In the genomic region with DNA sequence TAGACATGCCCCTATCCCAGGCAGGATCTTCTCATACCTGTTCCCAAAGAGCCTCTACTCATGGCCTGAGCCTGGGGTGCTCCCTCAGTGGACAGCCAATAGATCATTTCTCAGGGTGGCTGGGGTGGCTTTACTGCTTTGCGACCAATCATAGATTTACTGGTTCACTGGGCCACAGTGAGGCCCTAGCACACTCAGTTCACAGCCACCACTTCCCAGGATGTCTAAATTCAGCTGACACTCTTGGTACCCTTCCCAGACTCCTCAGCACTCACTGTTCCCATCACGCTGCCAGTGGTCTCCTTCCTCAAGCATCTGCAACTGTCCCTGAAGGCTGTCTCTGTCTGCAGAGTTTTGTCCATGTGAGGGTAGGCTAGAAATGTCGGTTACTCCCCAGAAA, we compare ENCODE assay signal across 22 cellular contexts. TPM values are rescaled to one million over a fixed set of nuclear protein-coding genes. Genes with fewer than 3 reads are reported as not detected.
DNase-seq lines count a peak whose midpoint lies in the region; ATAC-seq and TF ChIP-seq lines count a peak whose summit lies in the region.
"Had no signal": no experiment of that assay in that cellular context is flagged by ENCODE, and none has a peak within 500 bp of the region (broad histone marks: within the 10 kb centered on the region; RNA-seq: fewer than 3 reads in every experiment).

No MANE protein-coding gene starts in this region.

- TF ChIP-seq POLR2A in sigmoid colon (IDR thresholded peaks at IDR 0.05) (no peak), transverse colon (IDR thresholded peaks at IDR 0.05) (no peak)

- no peaks in the 10 kb centered on the region for H3K36me3 ChIP-seq in sigmoid colon
- no peaks in the 10 kb centered on the region for H3K36me3 ChIP-seq in transverse colon
- H3K36me3 ChIP-seq: MG63 had no signal

- peak; percentile 37 for ATAC-seq in Right ventricle myocardium inferior
- ATAC-seq in left ventricle myocardium superior, result peak; percentile 78
- no peak for ATAC-seq in GM21367 (IDR thresholded peaks at IDR 0.05; ENCODE audit: unreplicated experiment)
- ATAC-seq: CD8-positive, alpha-beta T cell; GM12878; GM23338; HCT116 had no signal

- DNase-seq in Right ventricle myocardium inferior (ENCODE audit: missing footprints) (no peak), cardiac septum (ENCODE audit: low spot score) (no peak), left ventricle myocardium superior (no peak), sigmoid colon (no peak), NCI-H345 (lab: John Stamatoyannopoulos, UW) (no peak), transverse colon (no peak)
- DNase-seq: 8988T; CD8-positive, alpha-beta T cell; DND-41; Kasumi-1; MG63; NCI-H1417 treated with DMSO at 0.1 percent for 48 hours; NCI-H187; NCI-H2107; PC-9; RPMI8226; SIG-M5; SK-N-SH had no signal

- H3K4me1 ChIP-seq in sigmoid colon (peaks cover 0 to 31% (median 20%) of the 10 kb centered on the region in 4 donors), transverse colon (peaks cover 0 to 5% (median 0%) of the 10 kb centered on the region in 4 donors)

- TF ChIP-seq CTCF in sigmoid colon (IDR thresholded peaks at IDR 0.05) (no peak), transverse colon (IDR thresholded peaks at IDR 0.05) (no peak)

- H3K27me3 ChIP-seq in sigmoid colon (no peaks in the 10 kb centered on the region), transverse colon (no peaks in the 10 kb centered on the region)
- H3K27me3 ChIP-seq: MG63 had no signal

- WGBS in sigmoid colon, 2 donors, result 86 to 94% methylated on average over 3 of the region's 3 CpGs
- 86% methylated on average over 3 of the region's 3 CpGs; no CpG with 5 or more reads in 1 of the 2 donors for WGBS in transverse colon (ENCODE audit: low coverage in 1 of 2), 2 donors

- H3K27ac ChIP-seq in sigmoid colon (peak overlapping the region in 3 of 4 donors; percentile 29 to 58 (median 44)), transverse colon (no peak overlapping the region)
- H3K27ac ChIP-seq: PC-9 had no signal

- TF ChIP-seq EP300 in sigmoid colon (IDR thresholded peaks at IDR 0.05) (no peak), transverse colon (IDR thresholded peaks at IDR 0.05; ENCODE audit: low read depth) (no peak)

- H3K4me3 ChIP-seq in sigmoid colon (no peak overlapping the region), transverse colon (no peak overlapping the region)
- H3K4me3 ChIP-seq: GM12878, GM23338, MG63, PC-9 had no signal

- in situ Hi-C loops in transverse colon (cut with MboI; ENCODE audit: low pct_ligation_motif_present in 1 of 4, low pct_unique_long_range_greater_than_20kb in 1 of 4, low sequenced_read_pairs in 3 of 4), result loop anchor here in 3 of 4 donors (5.0 to 10.0 kb wide), 2 partner anchors 101 to 103 kb away; no protein-coding TSS in a partner anchor

- intact Hi-C loops in Right ventricle myocardium inferior (cut with DNase I), result loop anchor here (5.0 kb wide), 2 partner anchors 53 to 192 kb away; a partner anchor contains a TSS
- intact Hi-C loops in cardiac septum (cut with DNase I), result no loop called here
- intact Hi-C loops in left ventricle myocardium superior (cut with micrococcal nuclease), result loop anchor here (10.0 kb wide), 1 partner anchor 51 kb away; a partner anchor contains a TSS
- intact Hi-C loops in sigmoid colon (cut with DNase I), result no loop called here
- intact Hi-C loops in transverse colon (cut with DNase I; ENCODE audit: low total_unique reads), result no loop called here

- H3K9me3 ChIP-seq in sigmoid colon, result no peaks in the 10 kb centered on the region
- H3K9me3 ChIP-seq in transverse colon, result no peaks in the 10 kb centered on the region
- H3K9me3 ChIP-seq: MG63, SK-N-SH had no signal

RNA-seq across cellular contexts. Expression of a gene that starts 50.6 kb away (rescaled TPM):
- 3.5 TPM for total RNA-seq in Right ventricle myocardium inferior
- total RNA-seq in cardiac septum, result 4.4 TPM
- 3.4 TPM for total RNA-seq in left ventricle myocardium superior
- 1 to 10 TPM; 1.3 to 6.4 (median 4.1) TPM for total RNA-seq in sigmoid colon
- polyA plus RNA-seq in sigmoid colon, result 1 to 10 TPM; 1.2 to 3.1 (median 2.4) TPM
- 1 to 10 TPM in 3 of 4 donors, not detected in 1; 1.4 to 3.4 (median 1.7) TPM for total RNA-seq in transverse colon
- total RNA-seq: CD8-positive, alpha-beta T cell had no signal

Comparison
In these comparisons a context has a peak if more than half of its experiments do, and no peak if none do; other contexts are left out.
1. intact Hi-C loops: an anchor here in Right ventricle myocardium inferior (5.0 kb wide) and left ventricle myocardium superior (10.0 kb wide); none called in cardiac septum, sigmoid colon and transverse colon.
2. H3K27ac ChIP-seq: peak in sigmoid colon (3 of 4); none in transverse colon (0 of 4).